Comparison of ENCODE assay signal across 2 cellular contexts in the genomic region with DNA sequence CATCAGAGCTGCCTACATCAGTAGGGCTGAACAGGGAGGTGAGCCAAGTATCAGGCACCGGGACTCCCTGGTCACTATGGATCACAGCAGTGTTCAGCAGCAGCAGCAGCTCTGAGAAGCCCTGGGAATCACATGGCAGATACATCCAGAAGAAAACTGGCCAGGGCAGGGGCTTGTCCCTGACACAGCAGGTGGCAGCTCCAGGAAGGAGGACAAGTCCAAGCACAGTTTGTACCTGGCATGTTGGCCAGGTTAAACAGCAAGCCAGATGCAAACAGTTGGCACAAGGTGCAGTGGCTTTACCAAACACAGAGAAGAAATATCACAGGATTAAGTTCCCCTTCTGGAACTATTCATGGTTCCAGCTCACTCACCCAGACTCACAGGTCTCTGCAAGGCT.
TF ChIP-seq lines count a peak whose summit lies in the region.

No MANE protein-coding gene starts in this region.

TF ChIP-seq in SK-N-SH treated with all-trans-retinoic acid at 6 μM for 48 hours, 23 proteins besides CTCF, POLR2A, EP300 and RAD21:
- TF ChIP-seq ARNTL (CRISPR knock-in tag; IDR thresholded peaks at IDR 0.05; ENCODE audit: borderline replicate concordance, low read depth) (no peak), GLIS3 (CRISPR knock-in tag; IDR thresholded peaks at IDR 0.05) (no peak)
TF ChIP-seq in SK-N-SH treated with all-trans-retinoic acid at 6 μM for 48 hours: peak in this region for 0.

TF ChIP-seq in SK-N-SH, 30 proteins besides CTCF, POLR2A, EP300 and RAD21:
- TF ChIP-seq SMC3 (IDR thresholded peaks at IDR 0.05; ENCODE audit: low read depth, low read length) (no peak), FOSL2 (IDR thresholded peaks at IDR 0.05; ENCODE audit: borderline replicate concordance, low read depth) (no peak)
- TF ChIP-seq, protein P1, sequence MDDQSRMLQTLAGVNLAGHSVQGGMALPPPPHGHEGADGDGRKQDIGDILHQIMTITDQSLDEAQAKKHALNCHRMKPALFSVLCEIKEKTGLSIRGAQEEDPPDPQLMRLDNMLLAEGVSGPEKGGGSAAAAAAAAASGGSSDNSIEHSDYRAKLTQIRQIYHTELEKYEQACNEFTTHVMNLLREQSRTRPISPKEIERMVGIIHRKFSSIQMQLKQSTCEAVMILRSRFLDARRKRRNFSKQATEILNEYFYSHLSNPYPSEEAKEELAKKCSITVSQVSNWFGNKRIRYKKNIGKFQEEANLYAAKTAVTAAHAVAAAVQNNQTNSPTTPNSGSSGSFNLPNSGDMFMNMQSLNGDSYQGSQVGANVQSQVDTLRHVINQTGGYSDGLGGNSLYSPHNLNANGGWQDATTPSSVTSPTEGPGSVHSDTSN (IDR thresholded peaks at IDR 0.05): no peak
TF ChIP-seq in SK-N-SH: peak in this region for 0.
